ENCODE assay signal across 8 cellular contexts in genomic region chr1:6603851-6604558, GRCh38. TPM values are rescaled to one million over a fixed set of nuclear protein-coding genes. Genes with fewer than 3 reads are reported as not detected.
A peak's percentile ranks its signal among the peaks of the same experiment; 100 is the strongest.
DNase-seq lines count a peak whose midpoint lies in the region; ATAC-seq and TF ChIP-seq lines count a peak whose summit lies in the region.

No MANE protein-coding gene starts in this region.

- H3K9me3 ChIP-seq in HUES6 (ENCODE audit: control insufficient read depth, insufficient read depth, low read depth, low read length) (no peaks in the 10 kb centered on the region), adrenal gland (replicated peaks in 1 of 3) (no peaks in the 10 kb centered on the region), right atrium auricular region (no peaks in the 10 kb centered on the region)

- WGBS in adrenal gland, 4 donors: 30 to 37% (median 31%) methylated on average over 18 to 19 of the region's 19 CpGs

- DNase-seq in AG08395 (ENCODE audit: low spot score): peak; percentile 83
- DNase-seq in adrenal gland: peak; percentile 53 to 88 (median 63)
- DNase-seq in right atrium auricular region (ENCODE audit: low spot score): peak; percentile 92
- peak; percentile 57 for DNase-seq in pons (ENCODE audit: low spot score)
- DNase-seq in KG1 (lab: John Stamatoyannopoulos, UW): no peak
- no peak for DNase-seq in ACHN

- intact Hi-C loops in adrenal gland (cut with DNase I): no loop called here

- H3K27ac ChIP-seq in HUES6 (ENCODE audit: low read depth, low read length): peak overlapping the region; percentile 84; the same call in 1 of the 2 replicates
- H3K27ac ChIP-seq in adrenal gland: peak overlapping the region; percentile 80 to 99 (median 98)
- H3K27ac ChIP-seq in right atrium auricular region: peak overlapping the region; percentile 99 to 100

- H3K27me3 ChIP-seq in HUES6 (ENCODE audit: control insufficient read depth, insufficient read depth, low read length) (no peaks in the 10 kb centered on the region), adrenal gland (no peaks in the 10 kb centered on the region), right atrium auricular region (no peaks in the 10 kb centered on the region)

- H3K4me3 ChIP-seq in HUES6 (ENCODE audit: low read depth, low read length) (peak overlapping the region; percentile 100), adrenal gland (peak overlapping the region in 2 of 4 donors; percentile 58 to 71), right atrium auricular region (peak overlapping the region; percentile 76 to 79)

- in situ Hi-C loops in ACHN (cut with HindIII; ENCODE audit: low pct_ligation_motif_present, low pct_unique_long_range_greater_than_20kb, low sequenced_read_pairs): no loop called here

- ATAC-seq in GM21529 (IDR thresholded peaks at IDR 0.05; ENCODE audit: unreplicated experiment): no peak

- peak overlapping the region; percentile 92 for H3K9ac ChIP-seq in HUES6 (ENCODE audit: low read length)

- H3K4me1 ChIP-seq in HUES6 (ENCODE audit: control insufficient read depth, insufficient read depth, low read length) (peaks cover 22% of the 10 kb centered on the region), adrenal gland (replicated peaks in 1 of 2) (peaks cover 27 to 33% of the 10 kb centered on the region in 2 donors), right atrium auricular region (peaks cover 0 to 46% of the 10 kb centered on the region in 2 donors)

- no peak for TF ChIP-seq POLR2A in adrenal gland (IDR thresholded peaks at IDR 0.05)

- peaks cover 8% of the 10 kb centered on the region for H3K36me3 ChIP-seq in HUES6 (ENCODE audit: control insufficient read depth, insufficient read depth, low read length)
- H3K36me3 ChIP-seq in adrenal gland (replicated peaks in 1 of 2): peaks cover 0 to 6% of the 10 kb centered on the region in 2 donors
- peaks cover 3% of the 10 kb centered on the region for H3K36me3 ChIP-seq in right atrium auricular region

- TF ChIP-seq CTCF in adrenal gland (IDR thresholded peaks at IDR 0.05): peak in 3 of 6 experiments; percentile 24 to 54 (median 32)
- TF ChIP-seq CTCF in right atrium auricular region (IDR thresholded peaks at IDR 0.05): no peak

RNA-seq across cellular contexts. Expression of gene KLHL21, which starts 1.3 kb away (rescaled TPM):
- total RNA-seq in adrenal gland (100 to 1,000 TPM in 2 of 8 donors, 10 to 100 TPM in 6; 34.2 to 108 (median 62.1) TPM), right atrium auricular region (10 to 100 TPM; 61.6 to 83.0 TPM)
- 10 to 100 TPM; 11.7 to 19.1 (median 12.9) TPM for polyA plus RNA-seq in adrenal gland

RNA-seq across cellular contexts. Expression of gene PHF13, which starts 9.5 kb away (rescaled TPM):
- total RNA-seq in adrenal gland: 10 to 100 TPM in 7 of 8 donors, 1 to 10 TPM in 1; 8.7 to 20.1 (median 13.9) TPM
- 10 to 100 TPM in 2 of 3 donors, 1 to 10 TPM in 1; 4.7 to 14.8 (median 11.2) TPM for polyA plus RNA-seq in adrenal gland
- total RNA-seq in right atrium auricular region: 1 to 10 TPM; 5.0 to 8.1 TPM

RNA-seq across cellular contexts. Expression of gene THAP3, which starts 20.7 kb away (rescaled TPM):
- 10 to 100 TPM; 16.2 to 45.6 (median 34.5) TPM for total RNA-seq in adrenal gland
- 10 to 100 TPM; 11.1 to 65.6 (median 37.6) TPM for polyA plus RNA-seq in adrenal gland
- total RNA-seq in right atrium auricular region: 10 to 100 TPM; 14.6 to 21.4 TPM

RNA-seq across cellular contexts. Expression of gene ZBTB48, which starts 24.2 kb away (rescaled TPM):
- 10 to 100 TPM in 7 of 8 donors, 1 to 10 TPM in 1; 9.5 to 50.9 (median 26.3) TPM for total RNA-seq in adrenal gland
- 100 to 1,000 TPM in 2 of 3 donors, 1 to 10 TPM in 1; 6.8 to 245 (median 186) TPM for polyA plus RNA-seq in adrenal gland
- total RNA-seq in right atrium auricular region: 1 to 10 TPM; 4.0 to 9.0 TPM

RNA-seq across cellular contexts. Expression of gene TAS1R1, which starts 48.9 kb away (rescaled TPM):
- under 1 TPM in 4 of 8 donors, not detected in 4; 0.11 to 0.83 (median 0.47) TPM for total RNA-seq in adrenal gland
- polyA plus RNA-seq in adrenal gland: under 1 TPM; 0.27 to 0.40 (median 0.37) TPM
- total RNA-seq in right atrium auricular region: not detected

Comparison
In these comparisons a context has a peak if more than half of its experiments do, and no peak if none do; other contexts are left out.
1. DNase-seq: peak in AG08395 (single experiment), adrenal gland (7 of 7), right atrium auricular region (single experiment) and pons (single experiment); none in KG1 (single experiment) and ACHN (single experiment).
2. Peak in every context shown above with its lines, with median percentiles within 50 percentile points of each other: H3K27ac ChIP-seq.